Comparison of ENCODE assay signal across 21 cellular contexts in genomic region chrX:19616016-19616415, GRCh38.
"Had no signal": no experiment of that assay in that cellular context is flagged by ENCODE, and none has a peak within 500 bp of the region (broad histone marks: within the 10 kb centered on the region; RNA-seq: fewer than 3 reads in every experiment).

No MANE protein-coding gene starts in this region.

- ATAC-seq: Panc1, PC-3 had no signal

- H3K4me2 ChIP-seq: SK-N-SH had no signal

- H3K9ac ChIP-seq: SK-N-SH had no signal

- H3K27ac ChIP-seq: RWPE1 had no signal

- H3K9me3 ChIP-seq: SK-N-SH had no signal

- DNase-seq: KBM-7, MV-4-11, NCI-H1092, NCI-H1105 treated with DMSO at 0.1 percent for 48 hours, NCI-H1417 treated with DMSO at 0.1 percent for 48 hours, NCI-H146, NCI-H1694 treated with DMSO at 0.1 percent for 48 hours, NCI-H1930, NCI-H2081, NCI-H2107, NCI-H2227 treated with DMSO at 0.1 percent for 48 hours, NCI-H446, NCI-H510A, NCI-H524 treated with DMSO at 0.1 percent for 48 hours, NCI-H69, NCI-H774, PC-3, SHP77, SK-N-SH had no signal
